1 cellular context compared by ENCODE assay signal in genomic region chr1:202067188-202067977, GRCh38.
TF ChIP-seq lines count a peak whose summit lies in the region.

No MANE protein-coding gene starts in this region.

TF ChIP-seq in A549, 52 proteins besides CTCF, POLR2A, EP300 and RAD21 (continued from another document):
- TF ChIP-seq MAZ (IDR thresholded peaks at IDR 0.05; ENCODE audit: borderline replicate concordance, low read depth, low read length) (no peak), RNF2 (IDR thresholded peaks at IDR 0.05; ENCODE audit: borderline replicate concordance, low read depth) (no peak), TFCP2L1 (CRISPR knock-in tag; IDR thresholded peaks at IDR 0.05) (no peak), FOSL2 (IDR thresholded peaks at IDR 0.05) (no peak), FOSL2 (CRISPR knock-in tag; IDR thresholded peaks at IDR 0.05) (no peak), HDAC2 (IDR thresholded peaks at IDR 0.05) (no peak), PHF8 (IDR thresholded peaks at IDR 0.05; ENCODE audit: borderline replicate concordance, low read depth) (no peak), CBX2 (IDR thresholded peaks at IDR 0.05; ENCODE audit: borderline replicate concordance, low read depth) (no peak), CHD4 (IDR thresholded peaks at IDR 0.05; ENCODE audit: borderline replicate concordance) (no peak), ZNF302 (CRISPR knock-in tag; IDR thresholded peaks at IDR 0.05) (no peak), EHF (CRISPR knock-in tag; IDR thresholded peaks at IDR 0.05) (no peak)
- TF ChIP-seq, protein P1, sequence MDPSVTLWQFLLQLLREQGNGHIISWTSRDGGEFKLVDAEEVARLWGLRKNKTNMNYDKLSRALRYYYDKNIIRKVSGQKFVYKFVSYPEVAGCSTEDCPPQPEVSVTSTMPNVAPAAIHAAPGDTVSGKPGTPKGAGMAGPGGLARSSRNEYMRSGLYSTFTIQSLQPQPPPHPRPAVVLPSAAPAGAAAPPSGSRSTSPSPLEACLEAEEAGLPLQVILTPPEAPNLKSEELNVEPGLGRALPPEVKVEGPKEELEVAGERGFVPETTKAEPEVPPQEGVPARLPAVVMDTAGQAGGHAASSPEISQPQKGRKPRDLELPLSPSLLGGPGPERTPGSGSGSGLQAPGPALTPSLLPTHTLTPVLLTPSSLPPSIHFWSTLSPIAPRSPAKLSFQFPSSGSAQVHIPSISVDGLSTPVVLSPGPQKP (IDR thresholded peaks at IDR 0.05; ENCODE audit: low read depth, low read length): no peak
- TF ChIP-seq, protein P2, sequence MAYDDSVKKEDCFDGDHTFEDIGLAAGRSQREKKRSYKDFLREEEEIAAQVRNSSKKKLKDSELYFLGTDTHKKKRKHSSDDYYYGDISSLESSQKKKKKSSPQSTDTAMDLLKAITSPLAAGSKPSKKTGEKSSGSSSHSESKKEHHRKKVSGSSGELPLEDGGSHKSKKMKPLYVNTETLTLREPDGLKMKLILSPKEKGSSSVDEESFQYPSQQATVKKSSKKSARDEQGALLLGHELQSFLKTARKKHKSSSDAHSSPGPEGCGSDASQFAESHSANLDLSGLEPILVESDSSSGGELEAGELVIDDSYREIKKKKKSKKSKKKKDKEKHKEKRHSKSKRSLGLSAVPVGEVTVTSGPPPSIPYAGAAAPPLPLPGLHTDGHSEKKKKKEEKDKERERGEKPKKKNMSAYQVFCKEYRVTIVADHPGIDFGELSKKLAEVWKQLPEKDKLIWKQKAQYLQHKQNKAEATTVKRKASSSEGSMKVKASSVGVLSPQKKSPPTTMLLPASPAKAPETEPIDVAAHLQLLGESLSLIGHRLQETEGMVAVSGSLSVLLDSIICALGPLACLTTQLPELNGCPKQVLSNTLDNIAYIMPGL (CRISPR knock-in tag; IDR thresholded peaks at IDR 0.05; ENCODE audit: borderline replicate concordance): no peak
- TF ChIP-seq, protein P3, sequence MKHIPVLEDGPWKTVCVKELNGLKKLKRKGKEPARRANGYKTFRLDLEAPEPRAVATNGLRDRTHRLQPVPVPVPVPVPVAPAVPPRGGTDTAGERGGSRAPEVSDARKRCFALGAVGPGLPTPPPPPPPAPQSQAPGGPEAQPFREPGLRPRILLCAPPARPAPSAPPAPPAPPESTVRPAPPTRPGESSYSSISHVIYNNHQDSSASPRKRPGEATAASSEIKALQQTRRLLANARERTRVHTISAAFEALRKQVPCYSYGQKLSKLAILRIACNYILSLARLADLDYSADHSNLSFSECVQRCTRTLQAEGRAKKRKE (CRISPR knock-in tag; IDR thresholded peaks at IDR 0.05; ENCODE audit: low read depth): no peak
- TF ChIP-seq, protein P4, sequence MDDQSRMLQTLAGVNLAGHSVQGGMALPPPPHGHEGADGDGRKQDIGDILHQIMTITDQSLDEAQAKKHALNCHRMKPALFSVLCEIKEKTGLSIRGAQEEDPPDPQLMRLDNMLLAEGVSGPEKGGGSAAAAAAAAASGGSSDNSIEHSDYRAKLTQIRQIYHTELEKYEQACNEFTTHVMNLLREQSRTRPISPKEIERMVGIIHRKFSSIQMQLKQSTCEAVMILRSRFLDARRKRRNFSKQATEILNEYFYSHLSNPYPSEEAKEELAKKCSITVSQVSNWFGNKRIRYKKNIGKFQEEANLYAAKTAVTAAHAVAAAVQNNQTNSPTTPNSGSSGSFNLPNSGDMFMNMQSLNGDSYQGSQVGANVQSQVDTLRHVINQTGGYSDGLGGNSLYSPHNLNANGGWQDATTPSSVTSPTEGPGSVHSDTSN (IDR thresholded peaks at IDR 0.05): no peak
